ENCODE assay signal across 1 cellular context in genomic region chr10:113681533-113682470, GRCh38.
TF ChIP-seq lines count a peak whose summit lies in the region.

No MANE protein-coding gene starts in this region.

TF ChIP-seq in GM12878, 131 proteins besides CTCF, POLR2A, EP300 and RAD21 (continued from another document and continues in another):
- TF ChIP-seq PRDM15 (CRISPR knock-in tag; IDR thresholded peaks at IDR 0.05), result no peak
- TF ChIP-seq, protein P1, sequence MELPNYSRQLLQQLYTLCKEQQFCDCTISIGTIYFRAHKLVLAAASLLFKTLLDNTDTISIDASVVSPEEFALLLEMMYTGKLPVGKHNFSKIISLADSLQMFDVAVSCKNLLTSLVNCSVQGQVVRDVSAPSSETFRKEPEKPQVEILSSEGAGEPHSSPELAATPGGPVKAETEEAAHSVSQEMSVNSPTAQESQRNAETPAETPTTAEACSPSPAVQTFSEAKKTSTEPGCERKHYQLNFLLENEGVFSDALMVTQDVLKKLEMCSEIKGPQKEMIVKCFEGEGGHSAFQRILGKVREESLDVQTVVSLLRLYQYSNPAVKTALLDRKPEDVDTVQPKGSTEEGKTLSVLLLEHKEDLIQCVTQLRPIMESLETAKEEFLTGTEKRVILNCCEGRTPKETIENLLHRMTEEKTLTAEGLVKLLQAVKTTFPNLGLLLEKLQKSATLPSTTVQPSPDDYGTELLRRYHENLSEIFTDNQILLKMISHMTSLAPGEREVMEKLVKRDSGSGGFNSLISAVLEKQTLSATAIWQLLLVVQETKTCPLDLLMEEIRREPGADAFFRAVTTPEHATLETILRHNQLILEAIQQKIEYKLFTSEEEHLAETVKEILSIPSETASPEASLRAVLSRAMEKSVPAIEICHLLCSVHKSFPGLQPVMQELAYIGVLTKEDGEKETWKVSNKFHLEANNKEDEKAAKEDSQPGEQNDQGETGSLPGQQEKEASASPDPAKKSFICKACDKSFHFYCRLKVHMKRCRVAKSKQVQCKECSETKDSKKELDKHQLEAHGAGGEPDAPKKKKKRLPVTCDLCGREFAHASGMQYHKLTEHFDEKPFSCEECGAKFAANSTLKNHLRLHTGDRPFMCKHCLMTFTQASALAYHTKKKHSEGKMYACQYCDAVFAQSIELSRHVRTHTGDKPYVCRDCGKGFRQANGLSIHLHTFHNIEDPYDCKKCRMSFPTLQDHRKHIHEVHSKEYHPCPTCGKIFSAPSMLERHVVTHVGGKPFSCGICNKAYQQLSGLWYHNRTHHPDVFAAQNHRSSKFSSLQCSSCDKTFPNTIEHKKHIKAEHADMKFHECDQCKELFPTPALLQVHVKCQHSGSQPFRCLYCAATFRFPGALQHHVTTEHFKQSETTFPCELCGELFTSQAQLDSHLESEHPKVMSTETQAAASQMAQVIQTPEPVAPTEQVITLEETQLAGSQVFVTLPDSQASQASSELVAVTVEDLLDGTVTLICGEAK (IDR thresholded peaks at IDR 0.05; ENCODE audit: borderline replicate concordance), result no peak
- TF ChIP-seq JUND (IDR thresholded peaks at IDR 0.05; ENCODE audit: low read depth, low read length), result peak; percentile 89
- TF ChIP-seq CHD4 (IDR thresholded peaks at IDR 0.05), result no peak
- TF ChIP-seq, protein P2, sequence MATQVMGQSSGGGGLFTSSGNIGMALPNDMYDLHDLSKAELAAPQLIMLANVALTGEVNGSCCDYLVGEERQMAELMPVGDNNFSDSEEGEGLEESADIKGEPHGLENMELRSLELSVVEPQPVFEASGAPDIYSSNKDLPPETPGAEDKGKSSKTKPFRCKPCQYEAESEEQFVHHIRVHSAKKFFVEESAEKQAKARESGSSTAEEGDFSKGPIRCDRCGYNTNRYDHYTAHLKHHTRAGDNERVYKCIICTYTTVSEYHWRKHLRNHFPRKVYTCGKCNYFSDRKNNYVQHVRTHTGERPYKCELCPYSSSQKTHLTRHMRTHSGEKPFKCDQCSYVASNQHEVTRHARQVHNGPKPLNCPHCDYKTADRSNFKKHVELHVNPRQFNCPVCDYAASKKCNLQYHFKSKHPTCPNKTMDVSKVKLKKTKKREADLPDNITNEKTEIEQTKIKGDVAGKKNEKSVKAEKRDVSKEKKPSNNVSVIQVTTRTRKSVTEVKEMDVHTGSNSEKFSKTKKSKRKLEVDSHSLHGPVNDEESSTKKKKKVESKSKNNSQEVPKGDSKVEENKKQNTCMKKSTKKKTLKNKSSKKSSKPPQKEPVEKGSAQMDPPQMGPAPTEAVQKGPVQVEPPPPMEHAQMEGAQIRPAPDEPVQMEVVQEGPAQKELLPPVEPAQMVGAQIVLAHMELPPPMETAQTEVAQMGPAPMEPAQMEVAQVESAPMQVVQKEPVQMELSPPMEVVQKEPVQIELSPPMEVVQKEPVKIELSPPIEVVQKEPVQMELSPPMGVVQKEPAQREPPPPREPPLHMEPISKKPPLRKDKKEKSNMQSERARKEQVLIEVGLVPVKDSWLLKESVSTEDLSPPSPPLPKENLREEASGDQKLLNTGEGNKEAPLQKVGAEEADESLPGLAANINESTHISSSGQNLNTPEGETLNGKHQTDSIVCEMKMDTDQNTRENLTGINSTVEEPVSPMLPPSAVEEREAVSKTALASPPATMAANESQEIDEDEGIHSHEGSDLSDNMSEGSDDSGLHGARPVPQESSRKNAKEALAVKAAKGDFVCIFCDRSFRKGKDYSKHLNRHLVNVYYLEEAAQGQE (IDR thresholded peaks at IDR 0.05; ENCODE audit: low read depth, low read length), result peak; percentile 38; the same call in 1 of the 2 replicates
- 0 out of 2 replicates have a peak, but pooled peaks have one; percentile 42 for TF ChIP-seq BACH1 (IDR thresholded peaks at IDR 0.05; ENCODE audit: borderline replicate concordance)
- peak; percentile 84; the same call in 1 of the 2 replicates for TF ChIP-seq PAX5 (IDR thresholded peaks at IDR 0.05; ENCODE audit: borderline replicate concordance, low read depth, low read length)
- TF ChIP-seq SMC3 (IDR thresholded peaks at IDR 0.05; ENCODE audit: borderline replicate concordance, low read length), result no peak
- no peak for TF ChIP-seq ESRRA (IDR thresholded peaks at IDR 0.05; ENCODE audit: low read length)
- TF ChIP-seq MTA2 (IDR thresholded peaks at IDR 0.05; ENCODE audit: low read depth), result peak; percentile 85
- no peak for TF ChIP-seq GABPA (IDR thresholded peaks at IDR 0.05; ENCODE audit: low read depth)
- TF ChIP-seq ZNF217 (IDR thresholded peaks at IDR 0.05), result peak; percentile 66; the same call in 1 of the 2 replicates
- no peak for TF ChIP-seq ZNF24 (IDR thresholded peaks at IDR 0.05)
- TF ChIP-seq, protein P3, sequence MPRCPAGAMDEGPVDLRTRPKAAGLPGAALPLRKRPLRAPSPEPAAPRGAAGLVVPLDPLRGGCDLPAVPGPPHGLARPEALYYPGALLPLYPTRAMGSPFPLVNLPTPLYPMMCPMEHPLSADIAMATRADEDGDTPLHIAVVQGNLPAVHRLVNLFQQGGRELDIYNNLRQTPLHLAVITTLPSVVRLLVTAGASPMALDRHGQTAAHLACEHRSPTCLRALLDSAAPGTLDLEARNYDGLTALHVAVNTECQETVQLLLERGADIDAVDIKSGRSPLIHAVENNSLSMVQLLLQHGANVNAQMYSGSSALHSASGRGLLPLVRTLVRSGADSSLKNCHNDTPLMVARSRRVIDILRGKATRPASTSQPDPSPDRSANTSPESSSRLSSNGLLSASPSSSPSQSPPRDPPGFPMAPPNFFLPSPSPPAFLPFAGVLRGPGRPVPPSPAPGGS (IDR thresholded peaks at IDR 0.05; ENCODE audit: borderline replicate concordance, insufficient read depth, low read depth, low read length, poor library complexity, severe bottlenecking), result peak; percentile 59
- TF ChIP-seq SKIL (IDR thresholded peaks at IDR 0.05; ENCODE audit: low read depth, poor library complexity, severe bottlenecking), result peak; percentile 93
- TF ChIP-seq ZBTB11 (CRISPR knock-in tag; IDR thresholded peaks at IDR 0.05), result no peak
- no peak for TF ChIP-seq ZNF622 (IDR thresholded peaks at IDR 0.05)
- peak; percentile 82; the same call in 1 of the 2 replicates for TF ChIP-seq RCOR1 (conservative IDR thresholded peaks at IDR 0.05; ENCODE audit: low read depth, low read length)
- TF ChIP-seq ZBTB33 (IDR thresholded peaks at IDR 0.05), result no peak
- peak; percentile 56; the same call in 1 of the 2 replicates for TF ChIP-seq TARDBP (IDR thresholded peaks at IDR 0.05; ENCODE audit: borderline replicate concordance)
- TF ChIP-seq BMI1 (IDR thresholded peaks at IDR 0.05; ENCODE audit: borderline replicate concordance), result peak; percentile 66; the same call in 1 of the 2 replicates
- TF ChIP-seq CBX5 (IDR thresholded peaks at IDR 0.05; ENCODE audit: low read depth), result peak; percentile 26; the same call in 1 of the 2 replicates
- TF ChIP-seq, protein P4, sequence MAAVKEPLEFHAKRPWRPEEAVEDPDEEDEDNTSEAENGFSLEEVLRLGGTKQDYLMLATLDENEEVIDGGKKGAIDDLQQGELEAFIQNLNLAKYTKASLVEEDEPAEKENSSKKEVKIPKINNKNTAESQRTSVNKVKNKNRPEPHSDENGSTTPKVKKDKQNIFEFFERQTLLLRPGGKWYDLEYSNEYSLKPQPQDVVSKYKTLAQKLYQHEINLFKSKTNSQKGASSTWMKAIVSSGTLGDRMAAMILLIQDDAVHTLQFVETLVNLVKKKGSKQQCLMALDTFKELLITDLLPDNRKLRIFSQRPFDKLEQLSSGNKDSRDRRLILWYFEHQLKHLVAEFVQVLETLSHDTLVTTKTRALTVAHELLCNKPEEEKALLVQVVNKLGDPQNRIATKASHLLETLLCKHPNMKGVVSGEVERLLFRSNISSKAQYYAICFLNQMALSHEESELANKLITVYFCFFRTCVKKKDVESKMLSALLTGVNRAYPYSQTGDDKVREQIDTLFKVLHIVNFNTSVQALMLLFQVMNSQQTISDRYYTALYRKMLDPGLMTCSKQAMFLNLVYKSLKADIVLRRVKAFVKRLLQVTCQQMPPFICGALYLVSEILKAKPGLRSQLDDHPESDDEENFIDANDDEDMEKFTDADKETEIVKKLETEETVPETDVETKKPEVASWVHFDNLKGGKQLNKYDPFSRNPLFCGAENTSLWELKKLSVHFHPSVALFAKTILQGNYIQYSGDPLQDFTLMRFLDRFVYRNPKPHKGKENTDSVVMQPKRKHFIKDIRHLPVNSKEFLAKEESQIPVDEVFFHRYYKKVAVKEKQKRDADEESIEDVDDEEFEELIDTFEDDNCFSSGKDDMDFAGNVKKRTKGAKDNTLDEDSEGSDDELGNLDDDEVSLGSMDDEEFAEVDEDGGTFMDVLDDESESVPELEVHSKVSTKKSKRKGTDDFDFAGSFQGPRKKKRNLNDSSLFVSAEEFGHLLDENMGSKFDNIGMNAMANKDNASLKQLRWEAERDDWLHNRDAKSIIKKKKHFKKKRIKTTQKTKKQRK (IDR thresholded peaks at IDR 0.05; ENCODE audit: low read depth, low read length), result no peak
- no peak for TF ChIP-seq NRF1 (conservative IDR thresholded peaks at IDR 0.05; ENCODE audit: low read depth, low read length)
- TF ChIP-seq USF2 (IDR thresholded peaks at IDR 0.05; ENCODE audit: borderline replicate concordance, low read depth, low read length), result no peak
- TF ChIP-seq KDM1A (IDR thresholded peaks at IDR 0.05; ENCODE audit: borderline replicate concordance), result no peak
- no peak for TF ChIP-seq ZSCAN29 (IDR thresholded peaks at IDR 0.05)
